Comparison of ENCODE assay signal across 18 cellular contexts in genomic region chr2:108193251-108193650, GRCh38. TPM values are rescaled to one million over a fixed set of nuclear protein-coding genes. Genes with fewer than 3 reads are reported as not detected.
DNase-seq lines count a peak whose midpoint lies in the region; ATAC-seq and TF ChIP-seq lines count a peak whose summit lies in the region.
"Had no signal": no experiment of that assay in that cellular context is flagged by ENCODE, and none has a peak within 500 bp of the region (broad histone marks: within the 10 kb centered on the region; RNA-seq: fewer than 3 reads in every experiment).

No MANE protein-coding gene starts in this region.

- TF ChIP-seq CTCF in astrocyte of the spinal cord (IDR thresholded peaks at IDR 0.05; ENCODE audit: low read depth, low read length) = no peak
- no peak for TF ChIP-seq CTCF in psoas muscle (IDR thresholded peaks at IDR 0.05)

- H3K36me3 ChIP-seq in psoas muscle (ENCODE audit: insufficient read depth in 1 of 2, low read depth in 1 of 2) = no peaks in the 10 kb centered on the region

- H3K4me3 ChIP-seq in astrocyte of the spinal cord (ENCODE audit: low read depth, low read length) (no peak overlapping the region), psoas muscle (no peak overlapping the region)

- no peak for ATAC-seq in GM21619 (IDR thresholded peaks at IDR 0.05; ENCODE audit: unreplicated experiment)
- ATAC-seq in psoas muscle = no peak
- ATAC-seq: Panc1 had no signal

- DNase-seq in DMS53 treated with DMSO at 0.1 percent for 48 hours (lab: John Stamatoyannopoulos, UW; ENCODE audit: unreplicated experiment) = peak; percentile 20
- DNase-seq in LHCN-M2 (ENCODE audit: low read depth) = peak; percentile 13
- DNase-seq in astrocyte of the spinal cord (ENCODE audit: low read depth, low spot score) = peak; percentile 29
- DNase-seq in kidney glomerular epithelial cell (lab: John Stamatoyannopoulos, UW) = peak; percentile 30
- no peak for DNase-seq in NCI-H2171 treated with DMSO at 0.1 percent for 48 hours (lab: John Stamatoyannopoulos, UW)
- no peak for DNase-seq in NCI-H226
- no peak for DNase-seq in psoas muscle
- DNase-seq: AML-193, COR-L47, DMS153, NCI-H1436, NCI-H2081, NCI-H510A treated with DMSO at 0.1 percent for 48 hours, SHP77 had no signal

- H3K4me1 ChIP-seq in psoas muscle = no peaks in the 10 kb centered on the region

- no peaks in the 10 kb centered on the region for H3K9me3 ChIP-seq in psoas muscle

- H3K27me3 ChIP-seq in psoas muscle (ENCODE audit: insufficient read depth in 3 of 3, low read length in 2 of 3) = no peaks in the 10 kb centered on the region

- no peak overlapping the region for H3K27ac ChIP-seq in psoas muscle

- WGBS in psoas muscle, 3 donors = 72 to 79% (median 73%) methylated on average over 3 of the region's 3 CpGs

- intact Hi-C loops in psoas muscle (cut with DNase I) = no loop called here

- in situ Hi-C loops in astrocyte of the spinal cord (cut with HindIII; ENCODE audit: low sequenced_read_pairs) = no loop called here

RNA-seq across cellular contexts. Expression of gene SULT1C3, which starts 46.5 kb away (rescaled TPM):
- not detected in 2 replicates for total RNA-seq in LHCN-M2 (2014; rRNA removed)
- not detected for polyA plus RNA-seq in LHCN-M2 (2012)
- not detected for total RNA-seq in psoas muscle
- not detected for polyA plus RNA-seq in psoas muscle
- total RNA-seq: G401 had no signal
- polyA plus RNA-seq: CD14-positive monocyte had no signal

Comparison
In these comparisons a context has a peak if more than half of its experiments do, and no peak if none do; other contexts are left out.
1. DNase-seq: peak in DMS53 treated with DMSO at 0.1 percent for 48 hours (single experiment), LHCN-M2 (single experiment), astrocyte of the spinal cord (single experiment) and kidney glomerular epithelial cell (single experiment); none in NCI-H2171 treated with DMSO at 0.1 percent for 48 hours (single experiment), NCI-H226 (single experiment) and psoas muscle (0 of 2).